ENCODE assay signal across 1 cellular context in genomic region chr19:49165111-49165750, GRCh38.
A peak's percentile ranks its signal among the peaks of the same experiment; 100 is the strongest.
TF ChIP-seq lines count a peak whose summit lies in the region.

No MANE protein-coding gene starts in this region.

TF ChIP-seq in HepG2, 621 proteins besides CTCF, POLR2A, EP300 and RAD21:
- peak; percentile 98 for TF ChIP-seq ZNF768 (CRISPR knock-in tag; IDR thresholded peaks at IDR 0.05)
- TF ChIP-seq TBP (CRISPR knock-in tag; IDR thresholded peaks at IDR 0.05), result no peak
